16 cellular contexts compared by ENCODE assay signal in genomic region chr19:42881279-42881678, GRCh38. TPM values are rescaled to one million over a fixed set of nuclear protein-coding genes. Genes with fewer than 3 reads are reported as not detected.
DNase-seq lines count a peak whose midpoint lies in the region; ATAC-seq, FAIRE-seq and TF ChIP-seq lines count a peak whose summit lies in the region.
"Not testable (repeated sequence)": the region's sequence is repeated elsewhere in the genome, so short reads cannot be mapped to it uniquely, and the experiment has no call there.
"Had no signal": no experiment of that assay in that cellular context is flagged by ENCODE, and none has a peak within 500 bp of the region (broad histone marks: within the 10 kb centered on the region; RNA-seq: fewer than 3 reads in every experiment).

No MANE protein-coding gene starts in this region.

- not testable (repeated sequence) for H3K4me3 ChIP-seq in Caco-2 (ENCODE audit: low read depth, low read length); GM12865 (ENCODE audit: low read depth, low read length); OCI-LY3 (ENCODE audit: low read length); endodermal cell (ENCODE audit: low read length)

- CTCF ChIA-PET in Caco-2 (lab: Charles Lee); WTC11 (lab: Charles Lee): not testable (repeated sequence)

- not testable (repeated sequence) for H3K4me1 ChIP-seq in Caco-2; OCI-LY3 (ENCODE audit: low read length); endodermal cell (ENCODE audit: control insufficient read depth, insufficient read depth, low read length)

- not testable (repeated sequence) for H3K9ac ChIP-seq in OCI-LY3 (ENCODE audit: low read length); endodermal cell (ENCODE audit: extremely low read depth, low read length, poor library complexity, severe bottlenecking)

- POLR2A ChIA-PET in Caco-2 (lab: Charles Lee); WTC11 (lab: Charles Lee): not testable (repeated sequence)

- not testable (repeated sequence) for H3K36me3 Mint-ChIP-seq in Caco-2 (ENCODE audit: insufficient read depth, unreplicated experiment); WTC11; endodermal cell (ENCODE audit: low read depth)

- H3K27me3 ChIP-seq in Caco-2 (replicated peaks; ENCODE audit: control insufficient read depth, insufficient read depth, low read length); OCI-LY3 (ENCODE audit: low read depth, low read length); endodermal cell (ENCODE audit: control insufficient read depth, insufficient read depth, low read length, poor library complexity, severe bottlenecking): not testable (repeated sequence)

- H3K9me3 Mint-ChIP-seq in Caco-2 (ENCODE audit: unreplicated experiment) (peaks cover 23% of the 10 kb centered on the region), WTC11 (peaks cover 10% of the 10 kb centered on the region), endodermal cell (peaks cover 97% of the 10 kb centered on the region)

- not testable (repeated sequence) for H2AFZ ChIP-seq in OCI-LY3 (ENCODE audit: low read depth, low read length)

- DNase-seq in Caco-2; GM12865 (ENCODE audit: low read depth): not testable (repeated sequence)
- DNase-seq in HTR-8/SVneo (ENCODE audit: insufficient read length, low spot score) (peak; percentile 12), WTC11 (ENCODE audit: low spot score) (peak; percentile 36), endodermal cell (peak; percentile 39), iPS-NIHi11 (ENCODE audit: low spot score) (peak; percentile 10)
- peak; percentile 4 for DNase-seq in stimulated activated CD4-positive, alpha-beta T cell treated with anti-CD3 and anti-CD28 coated beads, Interleukin-15, amount 100 ng/mL, for 24 hours

- not testable (repeated sequence) for BruUV-seq in Caco-2 (replicated peaks; lab: Mats Ljungman, UMichigan)

- TF ChIP-seq CTCF in Caco-2 (IDR thresholded peaks at IDR 0.05; ENCODE audit: insufficient read depth in 1 of 2, low read depth in 1 of 2, low read length in 1 of 2, severe bottlenecking in 1 of 2, unreplicated experiment in 1 of 2) (peak; percentile 28 to 40), GM12865 (IDR thresholded peaks at IDR 0.05; ENCODE audit: insufficient read depth, low read depth, low read length, missing control alignments) (peak; percentile 46), OCI-LY3 (IDR thresholded peaks at IDR 0.05; ENCODE audit: low read depth, low read length) (peak; percentile 37), WTC11 (IDR thresholded peaks at IDR 0.05) (peak; percentile 41; the same call in 1 of the 2 replicates), endodermal cell (conservative IDR thresholded peaks at IDR 0.05) (peak; percentile 28)

- H3K27ac Mint-ChIP-seq in Caco-2 (ENCODE audit: unreplicated experiment); WTC11; endodermal cell: not testable (repeated sequence)

- H4K20me1 ChIP-seq in OCI-LY3 (ENCODE audit: insufficient read depth, low read length): not testable (repeated sequence)

- H3K27ac ChIP-seq in OCI-LY3 (ENCODE audit: low read length); endodermal cell (ENCODE audit: low read depth, low read length): not testable (repeated sequence)

- not testable (repeated sequence) for H3K4me2 ChIP-seq in OCI-LY3 (ENCODE audit: low read length)

- H3K27me3 Mint-ChIP-seq in Caco-2 (ENCODE audit: insufficient read depth, unreplicated experiment); endodermal cell (ENCODE audit: insufficient read depth): not testable (repeated sequence)
- peaks cover 12% of the 10 kb centered on the region for H3K27me3 Mint-ChIP-seq in WTC11 (ENCODE audit: low read depth)

- intact Hi-C loops in Caco-2 (cut with micrococcal nuclease; ENCODE audit: unreplicated experiment): not testable (repeated sequence)

- peaks cover 10% of the 10 kb centered on the region for H3K4me1 Mint-ChIP-seq in Caco-2 (ENCODE audit: low read depth, unreplicated experiment)
- H3K4me1 Mint-ChIP-seq in WTC11, endodermal cell: not testable (repeated sequence)

- not testable (repeated sequence) for H3K4me3 Mint-ChIP-seq in Caco-2 (ENCODE audit: unreplicated experiment); WTC11; endodermal cell

- WGBS in endodermal cell (ENCODE audit: insufficient coverage in 1 of 2, insufficient read length in 1 of 2), 2 experiments: 60 to 78% methylated on average over 1 to 8 of the region's 8 CpGs

- not testable (repeated sequence) for H3K79me2 ChIP-seq in OCI-LY3 (ENCODE audit: low read length)

- H3K36me3 ChIP-seq in Caco-2 (ENCODE audit: control insufficient read depth, insufficient read depth, low read length); OCI-LY3 (replicated peaks; ENCODE audit: low read depth, low read length); endodermal cell (ENCODE audit: control insufficient read depth, insufficient read depth, low read length): not testable (repeated sequence)

- FAIRE-seq in HTR-8/SVneo (lab: Jason Lieb, UNC): not testable (repeated sequence)

- ATAC-seq in WTC11: not testable (repeated sequence)

- H3K9me3 ChIP-seq in Caco-2; OCI-LY3 (ENCODE audit: insufficient read depth, low read length); endodermal cell (ENCODE audit: control insufficient read depth, low read length): not testable (repeated sequence)

RNA-seq across cellular contexts. Expression of gene PSG1, which starts 1.8 kb away (rescaled TPM):
- total RNA-seq in Caco-2 (2022) (0.37 TPM in 1 of 2 replicates, not detected in the other), WTC11 (2021) (not detected in 3 replicates), endodermal cell (not detected)
- polyA plus RNA-seq in endodermal cell (2013, experiment 1 of 2): not detected
- not detected for polyA plus RNA-seq in endodermal cell (2013, experiment 2 of 2)
- total RNA-seq: activated CD8-positive, alpha-beta T cell treated with anti-CD3 and anti-CD28 coated beads, Interleukin-2, amount 10 ng/mL, durations not matched to agents 7 days and 5 days; activated T-cell treated with anti-CD3 and anti-CD28 coated beads, Interleukin-2, amount 50 U/mL, for 72 hours; breast epithelium; gastrocnemius medialis; natural killer cell treated with Interleukin-12 subunit alpha and Interleukin-12 subunit beta and Interleukin-15 and Interleukin-18, amount 100 ng/mL, for 72 hours; Peyer's patch; prostate gland; spleen had no signal
- polyA plus RNA-seq: spleen had no signal

RNA-seq across cellular contexts. Expression of gene PSG6, which starts 36.4 kb away (rescaled TPM):
- total RNA-seq in Caco-2 (2022): 0.18 TPM in 1 of 2 replicates, not detected in the other
- total RNA-seq in WTC11 (2021): not detected in 3 replicates
- total RNA-seq in endodermal cell: not detected
- polyA plus RNA-seq in endodermal cell (2013, experiment 1 of 2): not detected
- not detected for polyA plus RNA-seq in endodermal cell (2013, experiment 2 of 2)
- total RNA-seq: activated CD8-positive, alpha-beta T cell treated with anti-CD3 and anti-CD28 coated beads, Interleukin-2, amount 10 ng/mL, durations not matched to agents 7 days and 5 days; activated T-cell treated with anti-CD3 and anti-CD28 coated beads, Interleukin-2, amount 50 U/mL, for 72 hours; breast epithelium; gastrocnemius medialis; natural killer cell treated with Interleukin-12 subunit alpha and Interleukin-12 subunit beta and Interleukin-15 and Interleukin-18, amount 100 ng/mL, for 72 hours; Peyer's patch; prostate gland; spleen had no signal
- polyA plus RNA-seq: spleen had no signal

RNA-seq across cellular contexts. Expression of gene PSG7, which starts 55.7 kb away (rescaled TPM):
- total RNA-seq in Caco-2 (2022) (not detected in 2 replicates), WTC11 (2021) (not detected in 3 replicates), endodermal cell (not detected)
- not detected for polyA plus RNA-seq in endodermal cell (2013, experiment 1 of 2)
- polyA plus RNA-seq in endodermal cell (2013, experiment 2 of 2): not detected
- total RNA-seq: activated CD8-positive, alpha-beta T cell treated with anti-CD3 and anti-CD28 coated beads, Interleukin-2, amount 10 ng/mL, durations not matched to agents 7 days and 5 days; activated T-cell treated with anti-CD3 and anti-CD28 coated beads, Interleukin-2, amount 50 U/mL, for 72 hours; breast epithelium; gastrocnemius medialis; natural killer cell treated with Interleukin-12 subunit alpha and Interleukin-12 subunit beta and Interleukin-15 and Interleukin-18, amount 100 ng/mL, for 72 hours; Peyer's patch; prostate gland; spleen had no signal
- polyA plus RNA-seq: spleen had no signal
